ENCODE assay signal across 9 cellular contexts in genomic region chr10:5584895-5585516, GRCh38.
A peak's percentile ranks its signal among the peaks of the same experiment; 100 is the strongest.
DNase-seq lines count a peak whose midpoint lies in the region; ATAC-seq and TF ChIP-seq lines count a peak whose summit lies in the region.
"Had no signal": no experiment of that assay in that cellular context is flagged by ENCODE, and none has a peak within 500 bp of the region (broad histone marks: within the 10 kb centered on the region; RNA-seq: fewer than 3 reads in every experiment).

No MANE protein-coding gene starts in this region.

- DNase-seq in activated effector memory CD4-positive, alpha-beta T cell treated with anti-CD3 and anti-CD28 coated beads, Interleukin-2, amount 50 U/mL, for 16 hours = peak; percentile 61
- no peak for DNase-seq in activated effector memory CD4-positive, alpha-beta T cell treated with Interleukin-2 at 50 U/mL for 16 hours
- peak; percentile 45 for DNase-seq in ecto neural progenitor cell (ENCODE audit: low spot score)
- DNase-seq in type B pancreatic cell (ENCODE audit: extremely low spot score, unreplicated experiment) = no peak
- DNase-seq in NCI-H82 (lab: John Stamatoyannopoulos, UW) = no peak
- no peak for DNase-seq in HT-29 (ENCODE audit: low spot score)

- no peak overlapping the region for H3K4me3 Mint-ChIP-seq in type B pancreatic cell
- H3K4me3 Mint-ChIP-seq: CD4-positive, alpha-beta T cell had no signal

- H3K9me3 Mint-ChIP-seq in type B pancreatic cell = peaks cover 4% of the 10 kb centered on the region
- H3K9me3 Mint-ChIP-seq: CD4-positive, alpha-beta T cell had no signal

- peaks cover 48% of the 10 kb centered on the region for H3K4me1 Mint-ChIP-seq in type B pancreatic cell (ENCODE audit: unreplicated experiment)

- no peaks in the 10 kb centered on the region for H3K36me3 Mint-ChIP-seq in type B pancreatic cell

- H3K27ac Mint-ChIP-seq in type B pancreatic cell = peak overlapping the region; percentile 56
- H3K27ac Mint-ChIP-seq: CD4-positive, alpha-beta T cell had no signal

- H3K27me3 Mint-ChIP-seq in type B pancreatic cell = no peaks in the 10 kb centered on the region
- H3K27me3 Mint-ChIP-seq: CD4-positive, alpha-beta T cell had no signal

- ATAC-seq in HG03521 (IDR thresholded peaks at IDR 0.05; ENCODE audit: unreplicated experiment) (peak; percentile 59), HG03354 (IDR thresholded peaks at IDR 0.05; ENCODE audit: poor library complexity, severe bottlenecking, unreplicated experiment) (no peak)

- TF ChIP-seq CTCF in type B pancreatic cell (conservative IDR thresholded peaks at IDR 0.05) = no peak

Comparison
In these comparisons a context has a peak if more than half of its experiments do, and no peak if none do; other contexts are left out.
1. DNase-seq: peak in activated effector memory CD4-positive, alpha-beta T cell treated with anti-CD3 and anti-CD28 coated beads, Interleukin-2, amount 50 U/mL, for 16 hours (single experiment) and ecto neural progenitor cell (single experiment); none in activated effector memory CD4-positive, alpha-beta T cell treated with Interleukin-2 at 50 U/mL for 16 hours (single experiment), type B pancreatic cell (single experiment), NCI-H82 (single experiment) and HT-29 (single experiment).